Comparison of ENCODE assay signal across 1 cellular context in genomic region chr19:55246462-55247451, GRCh38.
TF ChIP-seq lines count a peak whose summit lies in the region.

No MANE protein-coding gene starts in this region.

TF ChIP-seq in K562, 482 proteins besides CTCF, POLR2A, EP300 and RAD21:
- TF ChIP-seq RBFOX2 (IDR thresholded peaks at IDR 0.05; ENCODE audit: low read depth, low read length) (peak; percentile 33; the same call in 1 of the 2 replicates), E2F4 (CRISPR knock-in tag; IDR thresholded peaks at IDR 0.05; ENCODE audit: low read depth) (no peak), YY1 (IDR thresholded peaks at IDR 0.05; ENCODE audit: borderline replicate concordance in 1 of 3, control insufficient read depth in 1 of 3, extremely low read depth in 1 of 3, insufficient read depth in 3 of 3, insufficient read length in 1 of 3, insufficient replicate concordance in 2 of 3, low read depth in 1 of 3, low read length in 2 of 3) (peak in 2 of 3 experiments; percentile 13 to 34), CBFA2T2 (conservative IDR thresholded peaks at IDR 0.05) (0 out of 2 replicates have a peak, but pooled peaks have one; percentile 13), TCF3 (CRISPR knock-in tag; IDR thresholded peaks at IDR 0.05) (peak; percentile 64), HINFP (tag; conservative IDR thresholded peaks at IDR 0.05; ENCODE audit: low read depth) (no peak), ZNF639 (CRISPR knock-in tag; conservative IDR thresholded peaks at IDR 0.05 in 1 of 2, IDR thresholded peaks at IDR 0.05 in 1 of 2) (no peak), POLR2G (IDR thresholded peaks at IDR 0.05; ENCODE audit: low read depth, low read length) (peak; percentile 53), ZBTB33 (CRISPR knock-in tag; IDR thresholded peaks at IDR 0.05) (peak; percentile 98), ZNF134 (CRISPR knock-in tag; conservative IDR thresholded peaks at IDR 0.05) (no peak), POLR2AphosphoS5 (IDR thresholded peaks at IDR 0.05; ENCODE audit: control insufficient read depth, insufficient read depth, low read depth, low read length) (0 out of 2 replicates have a peak, but pooled peaks have one; percentile 13), ZNF655 (CRISPR knock-in tag; IDR thresholded peaks at IDR 0.05) (no peak), CBFA2T3 (IDR thresholded peaks at IDR 0.05) (peak; percentile 42)
